Comparison of ENCODE assay signal across 16 cellular contexts in genomic region chr14:71621966-71622365, GRCh38.
DNase-seq lines count a peak whose midpoint lies in the region; ATAC-seq and TF ChIP-seq lines count a peak whose summit lies in the region.
"Had no signal": no experiment of that assay in that cellular context is flagged by ENCODE, and none has a peak within 500 bp of the region (broad histone marks: within the 10 kb centered on the region; RNA-seq: fewer than 3 reads in every experiment).

No MANE protein-coding gene starts in this region.

- intact Hi-C loops in natural killer cell (cut with micrococcal nuclease): no loop called here
- intact Hi-C loops in prostate gland (cut with DNase I): no loop called here

- no peak for ATAC-seq in natural killer cell
- ATAC-seq: GM12878 had no signal

- H3K9ac ChIP-seq in mesenchymal stem cell (ENCODE audit: low read length) (no peak overlapping the region), trophoblast cell (ENCODE audit: low read length) (no peak overlapping the region)

- no peak overlapping the region for H2BK15ac ChIP-seq in mesenchymal stem cell (ENCODE audit: low read depth, poor library complexity, severe bottlenecking)

- H3K4me3 Mint-ChIP-seq in T-helper 2 cell treated with Interferon-gamma antibody and Interleukin-4, amounts not matched to agents 5 μg/mL and 100 μg/mL, for 36 hours: no peak overlapping the region
- H3K4me3 Mint-ChIP-seq in natural killer cell: no peak overlapping the region
- H3K4me3 Mint-ChIP-seq: B cell; CD4-positive, alpha-beta T cell had no signal

- no peaks in the 10 kb centered on the region for H3K9me3 Mint-ChIP-seq in T-helper 2 cell treated with Interferon-gamma antibody and Interleukin-4, amounts not matched to agents 5 μg/mL and 100 μg/mL, for 36 hours
- no peaks in the 10 kb centered on the region for H3K9me3 Mint-ChIP-seq in natural killer cell
- H3K9me3 Mint-ChIP-seq: CD4-positive, alpha-beta T cell had no signal

- peaks cover 1% of the 10 kb centered on the region for H3K79me1 ChIP-seq in mesenchymal stem cell (replicated peaks; ENCODE audit: low read length, poor library complexity, severe bottlenecking)
- H3K79me1 ChIP-seq in trophoblast cell (ENCODE audit: low read length): no peaks in the 10 kb centered on the region

- no peak overlapping the region for H2AK5ac ChIP-seq in mesenchymal stem cell (ENCODE audit: low read length, severe bottlenecking)
- H2AK5ac ChIP-seq in trophoblast cell (ENCODE audit: low read length): no peak overlapping the region

- H3K14ac ChIP-seq in mesenchymal stem cell (ENCODE audit: low read length in 2 of 2) (no peak overlapping the region), trophoblast cell (ENCODE audit: low read length) (no peak overlapping the region)

- H2BK5ac ChIP-seq in mesenchymal stem cell (ENCODE audit: low read depth, low read length, poor library complexity, severe bottlenecking) (no peak overlapping the region), trophoblast cell (ENCODE audit: low read depth, low read length, poor library complexity) (no peak overlapping the region)

- H4K8ac ChIP-seq in mesenchymal stem cell (ENCODE audit: low read length) (no peak overlapping the region), trophoblast cell (ENCODE audit: low read depth, low read length) (no peak overlapping the region)

- H3K23ac ChIP-seq in mesenchymal stem cell (ENCODE audit: low read length in 2 of 2) (no peak overlapping the region), trophoblast cell (ENCODE audit: low read length) (no peak overlapping the region)

- no peak overlapping the region for H2BK120ac ChIP-seq in mesenchymal stem cell (ENCODE audit: low read depth, low read length)
- H2BK120ac ChIP-seq in trophoblast cell (ENCODE audit: insufficient read depth, low read length, poor library complexity): no peak overlapping the region

- H3K27ac ChIP-seq in mesenchymal stem cell (ENCODE audit: low read length, poor library complexity, severe bottlenecking): no peak overlapping the region
- H3K27ac ChIP-seq in trophoblast cell (ENCODE audit: low read depth, low read length): no peak overlapping the region
- no peak overlapping the region for H3K27ac ChIP-seq in prostate gland
- H3K27ac ChIP-seq: HL-60 had no signal

- no peak overlapping the region for H2AFZ ChIP-seq in mesenchymal stem cell (ENCODE audit: low read depth, low read length)
- no peak overlapping the region for H2AFZ ChIP-seq in trophoblast cell (ENCODE audit: insufficient read depth, low read length, poor library complexity)

- 0% methylated on average over 1 of the region's 2 CpGs for WGBS in mesenchymal stem cell
- WGBS in trophoblast cell (ENCODE audit: extremely low coverage, insufficient coverage, insufficient read length): no CpG with 5 or more reads among the region's 2 CpGs
- 56% methylated on average over 2 of the region's 2 CpGs for WGBS in prostate gland

- H3K4me2 ChIP-seq in mesenchymal stem cell (ENCODE audit: low read length, poor library complexity, severe bottlenecking): no peak overlapping the region
- no peak overlapping the region for H3K4me2 ChIP-seq in trophoblast cell (ENCODE audit: low read length)

- H3K4me1 ChIP-seq in mesenchymal stem cell (ENCODE audit: control insufficient read depth, insufficient read depth, low read depth, low read length) (peaks cover 2% of the 10 kb centered on the region), trophoblast cell (ENCODE audit: control insufficient read depth in 1 of 2, insufficient read depth in 2 of 2, low read length in 2 of 2) (peaks cover 8 to 14% of the 10 kb centered on the region in 2 experiments), prostate gland (replicated peaks) (no peaks in the 10 kb centered on the region)
- H3K4me1 ChIP-seq: HAP-1 had no signal

- peak overlapping the region; percentile 26 for H3K27ac Mint-ChIP-seq in T-helper 2 cell treated with Interferon-gamma antibody and Interleukin-4, amounts not matched to agents 5 μg/mL and 100 μg/mL, for 36 hours
- no peak overlapping the region for H3K27ac Mint-ChIP-seq in natural killer cell
- H3K27ac Mint-ChIP-seq: B cell; CD4-positive, alpha-beta T cell had no signal

- peaks cover 42% of the 10 kb centered on the region for H3K36me3 Mint-ChIP-seq in T-helper 2 cell treated with Interferon-gamma antibody and Interleukin-4, amounts not matched to agents 5 μg/mL and 100 μg/mL, for 36 hours (ENCODE audit: low read depth)
- H3K36me3 Mint-ChIP-seq in natural killer cell: peaks cover 21% of the 10 kb centered on the region

- H4K91ac ChIP-seq in mesenchymal stem cell (ENCODE audit: low read length) (no peak overlapping the region), trophoblast cell (ENCODE audit: low read depth, low read length) (no peak overlapping the region)

- H3K4me1 Mint-ChIP-seq in T-helper 2 cell treated with Interferon-gamma antibody and Interleukin-4, amounts not matched to agents 5 μg/mL and 100 μg/mL, for 36 hours (ENCODE audit: low read depth): peaks cover 5% of the 10 kb centered on the region
- H3K4me1 Mint-ChIP-seq in natural killer cell: peaks cover 0 to 3% of the 10 kb centered on the region in 2 donors

- H4K12ac ChIP-seq in trophoblast cell (ENCODE audit: low read depth, low read length): no peak overlapping the region

- TF ChIP-seq CTCF in LNCaP clone FGC (IDR thresholded peaks at IDR 0.05; ENCODE audit: control insufficient read depth, extremely low read depth, insufficient read depth) (no peak), natural killer cell (IDR thresholded peaks at IDR 0.05) (no peak), prostate gland (IDR thresholded peaks at IDR 0.05) (no peak)

- no peak overlapping the region for H3K4me3 ChIP-seq in LNCaP clone FGC (ENCODE audit: low read depth, low read length)
- no peak overlapping the region for H3K4me3 ChIP-seq in mesenchymal stem cell (ENCODE audit: insufficient read depth in 1 of 2, low read depth in 1 of 2, low read length in 2 of 2)
- no peak overlapping the region for H3K4me3 ChIP-seq in trophoblast cell (ENCODE audit: low read depth, low read length)
- no peak overlapping the region for H3K4me3 ChIP-seq in prostate gland
- H3K4me3 ChIP-seq: GM12878, HAP-1 had no signal

- no peak for TF ChIP-seq POLR2A in prostate gland (IDR thresholded peaks at IDR 0.05)

- H2BK12ac ChIP-seq in mesenchymal stem cell (ENCODE audit: low read length in 2 of 2) (no peak overlapping the region), trophoblast cell (ENCODE audit: low read length) (no peak overlapping the region)

- no peaks in the 10 kb centered on the region for H3K79me2 ChIP-seq in trophoblast cell (ENCODE audit: control insufficient read depth, insufficient read depth, low read length, poor library complexity)

- H3K27me3 Mint-ChIP-seq in T-helper 2 cell treated with Interferon-gamma antibody and Interleukin-4, amounts not matched to agents 5 μg/mL and 100 μg/mL, for 36 hours (ENCODE audit: low read depth): no peaks in the 10 kb centered on the region
- H3K27me3 Mint-ChIP-seq in natural killer cell (ENCODE audit: low read depth in 2 of 2): no peaks in the 10 kb centered on the region
- H3K27me3 Mint-ChIP-seq: B cell; CD4-positive, alpha-beta T cell had no signal

- H3K36me3 ChIP-seq in mesenchymal stem cell (ENCODE audit: control insufficient read depth in 1 of 2, insufficient read depth in 2 of 2, low read depth in 1 of 2, low read length in 2 of 2): peaks cover 0 to 10% of the 10 kb centered on the region in 2 experiments
- H3K36me3 ChIP-seq in trophoblast cell (ENCODE audit: control insufficient read depth in 1 of 2, insufficient read depth in 2 of 2, low read length in 2 of 2): peaks cover 0 to 4% of the 10 kb centered on the region in 2 experiments
- H3K36me3 ChIP-seq in prostate gland: no peaks in the 10 kb centered on the region
- H3K36me3 ChIP-seq: HAP-1 had no signal

- H3K9me3 ChIP-seq in mesenchymal stem cell (ENCODE audit: control insufficient read depth, low read length) (no peaks in the 10 kb centered on the region), trophoblast cell (ENCODE audit: insufficient read depth, low read depth, low read length) (no peaks in the 10 kb centered on the region), prostate gland (no peaks in the 10 kb centered on the region)
- H3K9me3 ChIP-seq: HAP-1 had no signal

- H3K4ac ChIP-seq in mesenchymal stem cell (ENCODE audit: low read depth in 1 of 2, low read length in 2 of 2): no peak overlapping the region
- no peak overlapping the region for H3K4ac ChIP-seq in trophoblast cell (ENCODE audit: low read depth, low read length)

- H3K27me3 ChIP-seq in mesenchymal stem cell (ENCODE audit: control insufficient read depth in 1 of 2, insufficient read depth in 1 of 2, low read length in 2 of 2): no peaks in the 10 kb centered on the region
- no peaks in the 10 kb centered on the region for H3K27me3 ChIP-seq in trophoblast cell (ENCODE audit: insufficient read depth, low read length)
- H3K27me3 ChIP-seq in prostate gland (replicated peaks; ENCODE audit: insufficient read depth): no peaks in the 10 kb centered on the region

- DNase-seq in T-helper 2 cell treated with Interferon-gamma antibody and Interleukin-4, amounts not matched to agents 5 μg/mL and 100 μg/mL, for 36 hours (ENCODE audit: low spot score): no peak
- no peak for DNase-seq in T-helper 2 cell
- peak; percentile 18 for DNase-seq in LNCaP clone FGC (ENCODE audit: low read depth)
- DNase-seq in mesenchymal stem cell: peak; percentile 20
- no peak for DNase-seq in natural killer cell
- DNase-seq in trophoblast cell: no peak
- DNase-seq in prostate gland (ENCODE audit: low spot score): no peak
- DNase-seq: 8988T; ACHN; C1 segment of cervical spinal cord; CD4-positive, alpha-beta T cell; DMS79 had no signal

- H3K18ac ChIP-seq in mesenchymal stem cell (ENCODE audit: low read depth in 1 of 2, low read length in 2 of 2) (no peak overlapping the region), trophoblast cell (ENCODE audit: low read length) (no peak overlapping the region)

Comparison
In these comparisons a context has a peak if more than half of its experiments do, and no peak if none do; other contexts are left out.
1. DNase-seq: peak in LNCaP clone FGC (single experiment) and mesenchymal stem cell (single experiment); none in T-helper 2 cell treated with Interferon-gamma antibody and Interleukin-4, amounts not matched to agents 5 μg/mL and 100 μg/mL, for 36 hours (single experiment), T-helper 2 cell (0 of 5), natural killer cell (single experiment), trophoblast cell (0 of 2) and prostate gland (single experiment).